ENCODE assay signal across 8 cellular contexts in genomic region chr11:124961972-124962609, GRCh38. TPM values are rescaled to one million over a fixed set of nuclear protein-coding genes. Genes with fewer than 3 reads are reported as not detected.
DNase-seq lines count a peak whose midpoint lies in the region; ATAC-seq and TF ChIP-seq lines count a peak whose summit lies in the region.

No MANE protein-coding gene starts in this region.

- H3K4me1 ChIP-seq in CD8-positive, alpha-beta T cell (ENCODE audit: insufficient read depth, low read length) = no peaks in the 10 kb centered on the region
- peaks cover 7% of the 10 kb centered on the region for H3K4me1 ChIP-seq in prostate gland (replicated peaks)

- peak; percentile 89 for TF ChIP-seq CTCF in CD8-positive, alpha-beta T cell (IDR thresholded peaks at IDR 0.05)
- TF ChIP-seq CTCF in WI38 (IDR thresholded peaks at IDR 0.05; ENCODE audit: low read depth, low read length) (peak; percentile 54; the same call in 1 of the 2 replicates), prostate gland (IDR thresholded peaks at IDR 0.05) (peak in 3 of 4 experiments; percentile 49 to 85 (median 80))

- H3K36me3 ChIP-seq in CD8-positive, alpha-beta T cell (ENCODE audit: insufficient read depth, low read length) = no peaks in the 10 kb centered on the region
- no peaks in the 10 kb centered on the region for H3K36me3 ChIP-seq in prostate gland

- no peak overlapping the region for H3K27ac Mint-ChIP-seq in CD8-positive, alpha-beta T cell

- POLR2A ChIA-PET in CD8-positive, alpha-beta T cell (lab: Charles Lee) = no interaction called here

- no peaks in the 10 kb centered on the region for H3K9me3 ChIP-seq in CD8-positive, alpha-beta T cell (ENCODE audit: low read length)
- H3K9me3 ChIP-seq in prostate gland = no peaks in the 10 kb centered on the region

- H3K27ac ChIP-seq in CD8-positive, alpha-beta T cell (ENCODE audit: low read depth, low read length) = no peak overlapping the region
- H3K27ac ChIP-seq in prostate gland = peak overlapping the region in 1 of 2 donors; percentile 55

- intact Hi-C loops in CD8-positive, alpha-beta T cell (cut with DNase I, micrococcal nuclease) = loop anchor here (1.0 to 10.0 kb wide), 6 partner anchors 160 to 910 kb away; no protein-coding TSS in a partner anchor
- intact Hi-C loops in prostate gland (cut with DNase I) = no loop called here

- peak in 1 of 7 experiments; percentile 12 for DNase-seq in CD8-positive, alpha-beta T cell
- peak; percentile 34 for DNase-seq in NCI-H2107 treated with DMSO at 0.1 percent for 48 hours (lab: John Stamatoyannopoulos, UW; ENCODE audit: unreplicated experiment)
- peak; percentile 67 for DNase-seq in glomerular visceral epithelial cell (ENCODE audit: extremely low spot score)
- peak; percentile 41 for DNase-seq in prostate gland (ENCODE audit: low spot score)
- no peak for DNase-seq in activated effector memory CD4-positive, alpha-beta T cell treated with Interleukin-2 at 50 U/mL for 16 hours

- H3K27me3 ChIP-seq in CD8-positive, alpha-beta T cell (ENCODE audit: insufficient read depth, low read length) = no peaks in the 10 kb centered on the region
- no peaks in the 10 kb centered on the region for H3K27me3 ChIP-seq in prostate gland (replicated peaks; ENCODE audit: insufficient read depth)

- CTCF ChIA-PET in CD8-positive, alpha-beta T cell (lab: Charles Lee) = interaction anchor here (1.4 to 5.6 kb wide), 2 partner anchors 179 to 383 kb away, joined by 3 to 65 read pairs; no protein-coding TSS in a partner anchor

- peak; percentile 99 for ATAC-seq in CD8-positive, alpha-beta T cell
- ATAC-seq in GM18520 (IDR thresholded peaks at IDR 0.05; ENCODE audit: unreplicated experiment) (peak; percentile 96), HG03025 (IDR thresholded peaks at IDR 0.05; ENCODE audit: low FRiP score, unreplicated experiment) (peak; percentile 72)

- no peaks in the 10 kb centered on the region for H3K9me3 Mint-ChIP-seq in CD8-positive, alpha-beta T cell

- H3K4me3 Mint-ChIP-seq in CD8-positive, alpha-beta T cell = no peak overlapping the region

- H3K4me3 ChIP-seq in CD8-positive, alpha-beta T cell (ENCODE audit: low read depth, low read length) = no peak overlapping the region
- H3K4me3 ChIP-seq in WI38 (ENCODE audit: low read depth, low read length) = no peak overlapping the region
- no peak overlapping the region for H3K4me3 ChIP-seq in prostate gland

- WGBS in prostate gland = 18% methylated on average over 5 of the region's 5 CpGs

- no peaks in the 10 kb centered on the region for H3K36me3 Mint-ChIP-seq in CD8-positive, alpha-beta T cell

- H3K4me1 Mint-ChIP-seq in CD8-positive, alpha-beta T cell (ENCODE audit: low read depth) = no peaks in the 10 kb centered on the region

- H3K27me3 Mint-ChIP-seq in CD8-positive, alpha-beta T cell (ENCODE audit: low read depth) = no peaks in the 10 kb centered on the region

- TF ChIP-seq POLR2A in prostate gland (IDR thresholded peaks at IDR 0.05) = no peak

RNA-seq across cellular contexts. Expression of gene CCDC15, which starts 8.1 kb away (rescaled TPM):
- under 1 TPM; 0.56 to 0.57 TPM for total RNA-seq in CD8-positive, alpha-beta T cell
- 1 to 10 TPM; 3.6 to 7.1 TPM for total RNA-seq in prostate gland

RNA-seq across cellular contexts. Expression of gene HEPACAM, which starts 26.2 kb away (rescaled TPM):
- not detected for total RNA-seq in CD8-positive, alpha-beta T cell
- total RNA-seq in prostate gland = under 1 TPM in 1 of 2 donors, not detected in 1; 0.27 TPM

RNA-seq across cellular contexts. Expression of gene HEPN1, which starts 43.0 kb away (rescaled TPM):
- total RNA-seq in CD8-positive, alpha-beta T cell = not detected
- total RNA-seq in prostate gland = not detected
